ENCODE assay signal across 2 cellular contexts in the genomic region with DNA sequence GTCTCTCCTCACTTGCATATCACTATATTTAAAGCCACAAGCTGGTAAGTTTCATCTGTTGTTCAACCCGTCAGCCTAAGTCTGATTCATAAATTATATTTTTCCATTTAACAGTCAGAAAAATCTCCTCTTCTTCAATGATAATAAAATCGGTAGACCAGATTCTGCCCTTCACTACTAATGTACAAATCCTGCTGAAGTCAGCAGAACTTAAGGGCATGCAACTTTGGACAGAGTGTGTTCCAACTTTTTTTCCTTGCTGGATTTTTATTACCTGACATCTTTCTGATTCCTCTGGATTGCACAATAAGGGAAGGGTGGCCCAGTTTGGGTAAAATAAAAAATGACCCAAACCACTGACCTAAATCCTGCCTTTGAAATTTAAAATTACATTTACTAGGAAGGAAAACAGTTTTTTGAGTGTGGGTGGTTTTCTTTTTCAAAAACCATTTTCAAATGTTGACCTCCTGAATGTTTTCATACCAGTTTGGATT.
TF ChIP-seq lines count a peak whose summit lies in the region.

No MANE protein-coding gene starts in this region.

TF ChIP-seq in IMR-90, 13 proteins besides CTCF, POLR2A, EP300 and RAD21 (continued from another document):
- TF ChIP-seq CEBPB (IDR thresholded peaks at IDR 0.05; ENCODE audit: low read depth, low read length) (peak; percentile 64), MXI1 (IDR thresholded peaks at IDR 0.05; ENCODE audit: borderline replicate concordance, low read depth, low read length) (no peak), RFX5 (IDR thresholded peaks at IDR 0.05; ENCODE audit: low read depth, low read length) (no peak), BHLHE40 (IDR thresholded peaks at IDR 0.05; ENCODE audit: low read depth, low read length) (no peak), NFE2L2 (IDR thresholded peaks at IDR 0.05; ENCODE audit: low read depth, low read length) (no peak), MAZ (IDR thresholded peaks at IDR 0.05; ENCODE audit: borderline replicate concordance, low read depth, low read length) (no peak), MAFK (IDR thresholded peaks at IDR 0.05; ENCODE audit: low read depth, low read length) (peak; percentile 89), FOS (IDR thresholded peaks at IDR 0.05; ENCODE audit: low read depth, low read length) (no peak), SMC3 (IDR thresholded peaks at IDR 0.05; ENCODE audit: low read depth, low read length) (no peak), CHD1 (IDR thresholded peaks at IDR 0.05; ENCODE audit: low read depth, low read length) (no peak)
- TF ChIP-seq, protein P1, sequence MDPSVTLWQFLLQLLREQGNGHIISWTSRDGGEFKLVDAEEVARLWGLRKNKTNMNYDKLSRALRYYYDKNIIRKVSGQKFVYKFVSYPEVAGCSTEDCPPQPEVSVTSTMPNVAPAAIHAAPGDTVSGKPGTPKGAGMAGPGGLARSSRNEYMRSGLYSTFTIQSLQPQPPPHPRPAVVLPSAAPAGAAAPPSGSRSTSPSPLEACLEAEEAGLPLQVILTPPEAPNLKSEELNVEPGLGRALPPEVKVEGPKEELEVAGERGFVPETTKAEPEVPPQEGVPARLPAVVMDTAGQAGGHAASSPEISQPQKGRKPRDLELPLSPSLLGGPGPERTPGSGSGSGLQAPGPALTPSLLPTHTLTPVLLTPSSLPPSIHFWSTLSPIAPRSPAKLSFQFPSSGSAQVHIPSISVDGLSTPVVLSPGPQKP (IDR thresholded peaks at IDR 0.05; ENCODE audit: borderline replicate concordance, low read depth, low read length) = no peak
- TF ChIP-seq, protein P2, sequence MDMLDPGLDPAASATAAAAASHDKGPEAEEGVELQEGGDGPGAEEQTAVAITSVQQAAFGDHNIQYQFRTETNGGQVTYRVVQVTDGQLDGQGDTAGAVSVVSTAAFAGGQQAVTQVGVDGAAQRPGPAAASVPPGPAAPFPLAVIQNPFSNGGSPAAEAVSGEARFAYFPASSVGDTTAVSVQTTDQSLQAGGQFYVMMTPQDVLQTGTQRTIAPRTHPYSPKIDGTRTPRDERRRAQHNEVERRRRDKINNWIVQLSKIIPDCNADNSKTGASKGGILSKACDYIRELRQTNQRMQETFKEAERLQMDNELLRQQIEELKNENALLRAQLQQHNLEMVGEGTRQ (IDR thresholded peaks at IDR 0.05; ENCODE audit: low read depth, low read length) = no peak

TF ChIP-seq in H1, 55 proteins besides CTCF, POLR2A, EP300 and RAD21:
- TF ChIP-seq, protein P3, sequence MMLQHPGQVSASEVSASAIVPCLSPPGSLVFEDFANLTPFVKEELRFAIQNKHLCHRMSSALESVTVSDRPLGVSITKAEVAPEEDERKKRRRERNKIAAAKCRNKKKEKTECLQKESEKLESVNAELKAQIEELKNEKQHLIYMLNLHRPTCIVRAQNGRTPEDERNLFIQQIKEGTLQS (IDR thresholded peaks at IDR 0.05; ENCODE audit: insufficient read depth, low read depth, low read length) = no peak
- TF ChIP-seq, protein P4, sequence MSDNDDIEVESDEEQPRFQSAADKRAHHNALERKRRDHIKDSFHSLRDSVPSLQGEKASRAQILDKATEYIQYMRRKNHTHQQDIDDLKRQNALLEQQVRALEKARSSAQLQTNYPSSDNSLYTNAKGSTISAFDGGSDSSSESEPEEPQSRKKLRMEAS (IDR thresholded peaks at IDR 0.05) = no peak
- TF ChIP-seq CBX8 (IDR thresholded peaks at IDR 0.05; ENCODE audit: borderline replicate concordance, low read depth, low read length) (no peak), CEBPB (IDR thresholded peaks at IDR 0.05; ENCODE audit: low read depth, low read length) (peak; percentile 37; the same call in 1 of the 2 replicates), HDAC2 (IDR thresholded peaks at IDR 0.05; ENCODE audit: borderline replicate concordance in 1 of 2, low read depth in 2 of 2, low read length in 2 of 2) (no peak), GTF2F1 (IDR thresholded peaks at IDR 0.05; ENCODE audit: borderline replicate concordance, low read depth, low read length) (no peak), TAF1 (IDR thresholded peaks at IDR 0.05; ENCODE audit: low read depth, low read length) (no peak), JUN (IDR thresholded peaks at IDR 0.05; ENCODE audit: low read depth, low read length) (no peak)
